Comparison of ENCODE assay signal across 8 cellular contexts in the genomic region with DNA sequence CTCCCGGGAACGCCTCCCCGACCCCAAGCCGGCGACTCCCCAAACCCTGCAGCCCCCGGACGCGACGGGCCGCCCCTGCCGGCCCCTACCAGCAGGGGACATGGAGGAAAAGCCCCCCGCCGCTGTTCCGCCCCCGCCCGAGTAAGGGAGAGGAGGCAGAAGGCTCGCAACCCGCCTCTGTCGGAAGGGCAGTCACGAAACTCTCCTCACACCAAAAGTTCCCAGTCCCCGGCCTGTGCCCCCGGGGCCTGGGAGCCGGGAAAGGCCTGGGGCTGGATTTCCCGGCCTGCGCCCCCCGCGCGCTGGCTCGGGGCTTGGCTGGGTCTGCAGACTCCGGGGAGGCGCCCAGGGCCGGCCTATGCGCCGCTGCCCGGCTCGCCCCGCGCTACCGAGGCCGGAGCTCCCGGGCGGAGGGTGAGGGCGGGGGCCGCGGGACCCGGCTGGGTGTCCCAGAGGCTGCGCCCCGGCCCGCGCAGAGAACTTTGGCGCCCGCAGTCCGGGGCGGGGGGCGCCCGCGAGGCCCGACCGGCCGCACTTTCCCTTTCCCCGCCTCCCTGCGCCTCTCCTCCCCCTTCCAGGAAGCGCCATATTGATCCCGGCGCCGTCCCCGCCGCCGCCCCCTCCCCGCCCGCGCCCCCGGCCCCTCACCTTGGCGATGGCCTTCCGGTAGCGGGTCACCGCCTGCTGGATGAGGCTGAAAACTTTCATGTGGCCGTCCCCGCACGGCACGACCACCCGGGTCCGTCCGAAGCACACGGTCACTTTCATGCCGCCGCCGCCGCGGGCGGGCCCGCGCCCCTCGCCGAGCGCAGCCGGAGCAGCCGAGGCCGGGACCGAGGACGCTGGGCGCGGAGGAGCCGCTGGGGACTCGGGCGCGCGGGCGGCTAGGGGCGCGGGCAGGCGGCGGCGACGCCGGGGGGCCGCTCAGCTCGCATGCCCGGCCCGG. TPM values are rescaled to one million over a fixed set of nuclear protein-coding genes. Genes with fewer than 3 reads are reported as not detected.
A peak's percentile ranks its signal among the peaks of the same experiment; 100 is the strongest.
DNase-seq lines count a peak whose midpoint lies in the region; ATAC-seq and TF ChIP-seq lines count a peak whose summit lies in the region.

No MANE protein-coding gene starts in this region.

- peaks cover 0 to 8% (median 2%) of the 10 kb centered on the region in 3 experiments for H3K27me3 ChIP-seq in neuronal stem cell (ENCODE audit: control insufficient read depth in 3 of 3, insufficient read depth in 3 of 3, low read depth in 1 of 3, low read length in 3 of 3)

- no peaks in the 10 kb centered on the region for H3K36me3 ChIP-seq in neuronal stem cell (replicated peaks in 1 of 2; ENCODE audit: control insufficient read depth in 2 of 2, insufficient read depth in 2 of 2, low read length in 2 of 2)

- peaks cover 6% of the 10 kb centered on the region for H3K79me1 ChIP-seq in neuronal stem cell (ENCODE audit: low read depth, low read length)

- no peak overlapping the region for H4K8ac ChIP-seq in neuronal stem cell (ENCODE audit: low read depth, low read length)

- H3K9ac ChIP-seq in neuronal stem cell (ENCODE audit: low read depth, low read length, poor library complexity): peak overlapping the region; percentile 96

- no peak overlapping the region for H4K91ac ChIP-seq in neuronal stem cell (ENCODE audit: low read depth, low read length, poor library complexity)

- peak overlapping the region; percentile 92 for H2AFZ ChIP-seq in neuronal stem cell (ENCODE audit: low read length)

- H3K4ac ChIP-seq in neuronal stem cell (ENCODE audit: low read length): no peak overlapping the region

- H3K27ac ChIP-seq in VCaP (peak overlapping the region; percentile 91), neuronal stem cell (replicated peaks; ENCODE audit: low read length) (peak overlapping the region; percentile 77)

- no peak overlapping the region for H2BK12ac ChIP-seq in neuronal stem cell (ENCODE audit: low read length)

- H3K4me2 ChIP-seq in neuronal stem cell (ENCODE audit: insufficient read depth, low read length, poor library complexity, severe bottlenecking): peak overlapping the region; percentile 86

- DNase-seq in NCI-H748 (lab: John Stamatoyannopoulos, UW; ENCODE audit: unreplicated experiment): peak; percentile 60
- DNase-seq in NCI-H748 treated with DMSO at 0.1 percent for 48 hours (lab: John Stamatoyannopoulos, UW): no peak
- peak in 1 of 2 donors; percentile 67 for DNase-seq in foreskin fibroblast
- peak; percentile 54 for DNase-seq in neuronal stem cell (ENCODE audit: low spot score)
- no peak for DNase-seq in occipital lobe (lab: John Stamatoyannopoulos, UW)
- no peak for DNase-seq in NCI-H1436 treated with DMSO at 0.1 percent for 48 hours (lab: John Stamatoyannopoulos, UW)

- H3K4me3 ChIP-seq in foreskin fibroblast (ENCODE audit: low read depth in 1 of 2, low read length in 2 of 2) (peak overlapping the region; percentile 78), neuronal stem cell (ENCODE audit: low read length in 2 of 2) (peak overlapping the region; percentile 68 to 98)

- peaks cover 14 to 35% of the 10 kb centered on the region in 2 donors for H3K4me1 ChIP-seq in neuronal stem cell (ENCODE audit: control insufficient read depth in 2 of 2, insufficient read depth in 1 of 2, low read depth in 1 of 2, low read length in 2 of 2)

- peak overlapping the region; percentile 62 for H3K23ac ChIP-seq in neuronal stem cell (ENCODE audit: low read depth, low read length, poor library complexity)

- no peaks in the 10 kb centered on the region for H3K9me3 ChIP-seq in neuronal stem cell (replicated peaks in 1 of 2; ENCODE audit: control insufficient read depth in 2 of 2, insufficient read depth in 1 of 2, low read depth in 1 of 2, low read length in 2 of 2)

- TF ChIP-seq CTCF in VCaP (conservative IDR thresholded peaks at IDR 0.05) (no peak), foreskin fibroblast (IDR thresholded peaks at IDR 0.05; ENCODE audit: low read depth, low read length) (no peak)

- peak overlapping the region; percentile 19 for H2AK5ac ChIP-seq in neuronal stem cell (ENCODE audit: low read depth, low read length)

- no peak overlapping the region for H3K14ac ChIP-seq in neuronal stem cell (ENCODE audit: low read length)

- no peak overlapping the region for H2BK15ac ChIP-seq in neuronal stem cell (ENCODE audit: low read length)

- ATAC-seq in HG03066 (IDR thresholded peaks at IDR 0.05; ENCODE audit: low read depth, unreplicated experiment): peak; percentile 30

- H2BK5ac ChIP-seq in neuronal stem cell (ENCODE audit: low read length): peak overlapping the region; percentile 70

- H2BK120ac ChIP-seq in neuronal stem cell (ENCODE audit: low read depth, low read length): peak overlapping the region; percentile 57

- peak overlapping the region; percentile 94 for H3K18ac ChIP-seq in neuronal stem cell (ENCODE audit: low read length)

- WGBS in neuronal stem cell (ENCODE audit: extremely low coverage in 2 of 2, insufficient read length in 2 of 2, insufficient replicate concordance in 1 of 2), 2 donors: no CpG with 5 or more reads among the region's 120 CpGs

RNA-seq across cellular contexts. Expression of gene PARD3, which starts 0.6 kb away (rescaled TPM):
- polyA plus RNA-seq in neuronal stem cell (2013, experiment 1 of 2): 41.6 TPM
- polyA plus RNA-seq in neuronal stem cell (2013, experiment 2 of 2): 42.6 TPM
- total RNA-seq in occipital lobe: 20.6 TPM

Comparison
In these comparisons a context has a peak if more than half of its experiments do, and no peak if none do; other contexts are left out.
1. DNase-seq: peak in NCI-H748 (single experiment) and neuronal stem cell (single experiment); none in NCI-H748 treated with DMSO at 0.1 percent for 48 hours (single experiment), occipital lobe (single experiment) and NCI-H1436 treated with DMSO at 0.1 percent for 48 hours (single experiment).